10 cellular contexts compared by ENCODE assay signal in genomic region chr17:16443390-16444257, GRCh38. TPM values are rescaled to one million over a fixed set of nuclear protein-coding genes. Genes with fewer than 3 reads are reported as not detected.
A peak's percentile ranks its signal among the peaks of the same experiment; 100 is the strongest.
DNase-seq lines count a peak whose midpoint lies in the region; ATAC-seq and FAIRE-seq lines count a peak whose summit lies in the region.
"Had no signal": no experiment of that assay in that cellular context is flagged by ENCODE, and none has a peak within 500 bp of the region (broad histone marks: within the 10 kb centered on the region; RNA-seq: fewer than 3 reads in every experiment).

No MANE protein-coding gene starts in this region.

- no peaks in the 10 kb centered on the region for H3K27me3 ChIP-seq in HUES48 (ENCODE audit: control insufficient read depth, insufficient read depth, low read length)
- H3K27me3 ChIP-seq in small intestine (ENCODE audit: control insufficient read depth in 2 of 2, insufficient read depth in 2 of 2, low read length in 2 of 2), result no peaks in the 10 kb centered on the region

- H3K9me3 ChIP-seq in HUES48 (ENCODE audit: control insufficient read depth, insufficient read depth, low read length) (no peaks in the 10 kb centered on the region), small intestine (ENCODE audit: control insufficient read depth, low read depth) (no peaks in the 10 kb centered on the region)

- WGBS in small intestine, 3 donors, result 63 to 72% (median 64%) methylated on average over 23 to 28 of the region's 28 CpGs

- H3K9me3 Mint-ChIP-seq in T-helper 2 cell treated with Interferon-gamma antibody and Interleukin-4, amounts not matched to agents 5 μg/mL and 100 μg/mL, for 36 hours, result no peaks in the 10 kb centered on the region
- no peaks in the 10 kb centered on the region for H3K9me3 Mint-ChIP-seq in activated naive CD8-positive, alpha-beta T cell (ENCODE audit: low read depth)
- no peaks in the 10 kb centered on the region for H3K9me3 Mint-ChIP-seq in T-cell

- H3K4me3 ChIP-seq in HUES48 (ENCODE audit: low read depth, low read length), result no peak overlapping the region
- no peak overlapping the region for H3K4me3 ChIP-seq in small intestine (ENCODE audit: low read depth in 1 of 2, low read length in 2 of 2)

- no peak overlapping the region for H3K9ac ChIP-seq in HUES48 (ENCODE audit: low read depth, low read length)

- H3K36me3 Mint-ChIP-seq in T-helper 2 cell treated with Interferon-gamma antibody and Interleukin-4, amounts not matched to agents 5 μg/mL and 100 μg/mL, for 36 hours (ENCODE audit: low read depth), result peaks cover 66% of the 10 kb centered on the region
- peaks cover 27% of the 10 kb centered on the region for H3K36me3 Mint-ChIP-seq in activated naive CD8-positive, alpha-beta T cell
- peaks cover 47% of the 10 kb centered on the region for H3K36me3 Mint-ChIP-seq in T-cell

- H3K4me1 ChIP-seq in HUES48 (ENCODE audit: control insufficient read depth, insufficient read depth, low read length) (peaks cover 12% of the 10 kb centered on the region), small intestine (ENCODE audit: control insufficient read depth in 2 of 2, insufficient read depth in 1 of 2, low read depth in 1 of 2, low read length in 1 of 2) (peaks cover 0 to 1% of the 10 kb centered on the region in 2 donors)

- peaks cover 21% of the 10 kb centered on the region for H3K4me1 Mint-ChIP-seq in T-helper 2 cell treated with Interferon-gamma antibody and Interleukin-4, amounts not matched to agents 5 μg/mL and 100 μg/mL, for 36 hours (ENCODE audit: low read depth)
- peaks cover 46% of the 10 kb centered on the region for H3K4me1 Mint-ChIP-seq in activated naive CD8-positive, alpha-beta T cell (ENCODE audit: low read depth)
- peaks cover 40 to 53% (median 45%) of the 10 kb centered on the region in 3 donors for H3K4me1 Mint-ChIP-seq in T-cell

- CTCF ChIA-PET in T-cell (lab: Charles Lee), result interaction anchor here in 1 of 2 donors (0.7 kb wide), 1 partner anchor 10 kb away, joined by 3 read pairs; no protein-coding TSS in a partner anchor

- no peak for DNase-seq in T-helper 2 cell treated with Interferon-gamma antibody and Interleukin-4, amounts not matched to agents 5 μg/mL and 100 μg/mL, for 36 hours (ENCODE audit: low spot score)
- DNase-seq in T-helper 2 cell (no peak), small intestine (no peak), NAMALWA (ENCODE audit: low spot score) (no peak), T-cell (no peak)
- DNase-seq: aorta, NCI-H1105 had no signal

- H3K4me3 Mint-ChIP-seq in T-helper 2 cell treated with Interferon-gamma antibody and Interleukin-4, amounts not matched to agents 5 μg/mL and 100 μg/mL, for 36 hours, result no peak overlapping the region
- peak overlapping the region; percentile 100 for H3K4me3 Mint-ChIP-seq in activated naive CD8-positive, alpha-beta T cell
- no peak overlapping the region for H3K4me3 Mint-ChIP-seq in T-cell

- H3K27ac Mint-ChIP-seq in T-helper 2 cell treated with Interferon-gamma antibody and Interleukin-4, amounts not matched to agents 5 μg/mL and 100 μg/mL, for 36 hours, result peak overlapping the region; percentile 13
- H3K27ac Mint-ChIP-seq in activated naive CD8-positive, alpha-beta T cell, result peak overlapping the region; percentile 100
- peak overlapping the region in 1 of 2 donors; percentile 59 for H3K27ac Mint-ChIP-seq in T-cell

- POLR2A ChIA-PET in T-cell (lab: Charles Lee), result no interaction called here

- H3K27ac ChIP-seq in HUES48 (ENCODE audit: low read depth, low read length) (peak overlapping the region; percentile 86), small intestine (ENCODE audit: low read depth in 1 of 2, low read length in 1 of 2) (peak overlapping the region; percentile 42 to 53)

- H3K27me3 Mint-ChIP-seq in T-helper 2 cell treated with Interferon-gamma antibody and Interleukin-4, amounts not matched to agents 5 μg/mL and 100 μg/mL, for 36 hours (ENCODE audit: low read depth), result no peaks in the 10 kb centered on the region
- H3K27me3 Mint-ChIP-seq in activated naive CD8-positive, alpha-beta T cell, result no peaks in the 10 kb centered on the region
- no peaks in the 10 kb centered on the region for H3K27me3 Mint-ChIP-seq in T-cell

- no peak for FAIRE-seq in small intestine (lab: Jason Lieb, UNC)

- H3K36me3 ChIP-seq in HUES48 (ENCODE audit: control insufficient read depth, insufficient read depth, low read length) (peaks cover 75% of the 10 kb centered on the region), small intestine (ENCODE audit: control insufficient read depth in 2 of 2, insufficient read depth in 2 of 2, low read length in 2 of 2) (peaks cover 11 to 26% of the 10 kb centered on the region in 2 donors)

- ATAC-seq in T-cell (replicated peaks in 1 of 4), result no peak
- no peak for ATAC-seq in HG02852 (IDR thresholded peaks at IDR 0.05; ENCODE audit: unreplicated experiment)

RNA-seq across cellular contexts. Expression of gene TRPV2, which starts 28.3 kb away (rescaled TPM):
- 1 to 10 TPM in 2 of 3 donors, under 1 TPM in 1; 0.45 to 9.3 (median 3.8) TPM for polyA plus RNA-seq in small intestine
- total RNA-seq in T-cell, result 100 to 1,000 TPM in 4 of 5 donors, 10 to 100 TPM in 1; 91.3 to 127 (median 122) TPM

RNA-seq across cellular contexts. Expression of gene LRRC75A, which starts 48.4 kb away (rescaled TPM):
- polyA plus RNA-seq in small intestine, result 100 to 1,000 TPM in 1 of 3 donors, 10 to 100 TPM in 2; 30.5 to 130 (median 80.5) TPM
- 1 to 10 TPM; 3.5 to 7.8 (median 5.4) TPM for total RNA-seq in T-cell
